ENCODE assay signal across 18 cellular contexts in the genomic region with DNA sequence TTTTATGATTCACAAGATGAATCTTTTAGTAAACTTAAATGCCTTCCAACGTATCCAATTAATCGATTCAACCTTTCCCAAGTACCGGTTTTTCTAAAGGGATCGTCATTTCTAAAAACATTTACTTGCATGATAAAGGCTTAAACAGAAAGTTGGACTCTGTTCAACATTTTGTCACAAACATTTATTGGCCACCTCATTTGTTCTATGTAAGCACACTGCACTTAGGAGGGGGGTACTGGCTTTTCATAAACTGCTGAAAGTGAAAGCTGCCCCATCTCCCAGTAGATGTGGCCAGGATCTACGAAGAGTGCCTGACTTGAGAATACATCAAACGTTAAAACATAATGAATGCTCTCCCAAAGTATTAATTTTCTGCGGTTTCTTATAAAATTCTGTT. TPM values are rescaled to one million over a fixed set of nuclear protein-coding genes. Genes with fewer than 3 reads are reported as not detected.
DNase-seq lines count a peak whose midpoint lies in the region; TF ChIP-seq lines count a peak whose summit lies in the region.
"Had no signal": no experiment of that assay in that cellular context is flagged by ENCODE, and none has a peak within 500 bp of the region (broad histone marks: within the 10 kb centered on the region; RNA-seq: fewer than 3 reads in every experiment).

No MANE protein-coding gene starts in this region.

- H3F3A ChIP-seq in GM23248 (ENCODE audit: insufficient read depth) = no peaks in the 10 kb centered on the region

- H3K36me3 Mint-ChIP-seq in chondrocyte (ENCODE audit: low read depth) = peaks cover 4% of the 10 kb centered on the region
- H3K36me3 Mint-ChIP-seq: activated naive CD4-positive, alpha-beta T cell treated with anti-CD3 and anti-CD28 coated beads, Interleukin-2, amount 50 U/mL, for 72 hours; natural killer cell treated with Interleukin-12 subunit alpha and Interleukin-12 subunit beta and Interleukin-15 and Interleukin-18, amount 100 ng/mL, for 72 hours had no signal

- H3K79me2 ChIP-seq in GM23248 (ENCODE audit: insufficient read depth) = no peaks in the 10 kb centered on the region

- H3K4me3 ChIP-seq in GM23248 (peak overlapping the region; percentile 20; the same call in 1 of the 2 replicates), skeletal muscle satellite cell (ENCODE audit: low read length) (no peak overlapping the region)
- H3K4me3 ChIP-seq: tibial artery had no signal

- H4K20me1 ChIP-seq in GM23248 (ENCODE audit: insufficient read depth) = no peaks in the 10 kb centered on the region

- no peak overlapping the region for H3K27ac ChIP-seq in GM23248
- H3K27ac ChIP-seq: tibial artery had no signal

- in situ Hi-C loops in GM23248 (cut with MboI) = no loop called here

- WGBS in GM23248 (ENCODE audit: low coverage in 1 of 2, low lambda C conversion rate in 2 of 2, missing lambda C conversion rate in 2 of 2), 2 experiments = 73 to 76% methylated on average over 7 of the region's 7 CpGs

- H3K9me3 ChIP-seq in GM23248 (ENCODE audit: low read depth) (no peaks in the 10 kb centered on the region), skeletal muscle satellite cell (replicated peaks; ENCODE audit: low read length) (no peaks in the 10 kb centered on the region)
- H3K9me3 ChIP-seq: tibial artery had no signal

- no peaks in the 10 kb centered on the region for H3K27me3 ChIP-seq in GM23248 (replicated peaks; ENCODE audit: insufficient read depth)
- no peaks in the 10 kb centered on the region for H3K27me3 ChIP-seq in skeletal muscle satellite cell (ENCODE audit: control insufficient read depth, insufficient read depth, low read length)
- H3K27me3 ChIP-seq: tibial artery had no signal

- H3K4me1 ChIP-seq in GM23248 (ENCODE audit: insufficient read depth) = no peaks in the 10 kb centered on the region
- H3K4me1 ChIP-seq in skeletal muscle satellite cell (ENCODE audit: control insufficient read depth, insufficient read depth, low read length) = no peaks in the 10 kb centered on the region
- H3K4me1 ChIP-seq: tibial artery had no signal

- H3K4me1 Mint-ChIP-seq in chondrocyte (ENCODE audit: low read depth) = peaks cover 6% of the 10 kb centered on the region
- H3K4me1 Mint-ChIP-seq: activated B cell treated with CpG ODN at 0.5 μM for 24 hours had no signal

- H2AFZ ChIP-seq in GM23248 = 0 out of 2 replicates have a peak overlapping the region, but pooled peaks have one; percentile 18

- TF ChIP-seq CTCF in chondrocyte (IDR thresholded peaks at IDR 0.05) = no peak

- DNase-seq in GM23248 (no peak), NCI-H2029 treated with DMSO at 0.1 percent for 48 hours (lab: John Stamatoyannopoulos, UW) (peak; percentile 55), fibroblast of gingiva (ENCODE audit: low read depth) (peak; percentile 56), NCI-H748 (lab: John Stamatoyannopoulos, UW; ENCODE audit: unreplicated experiment) (no peak), chondrocyte (ENCODE audit: low spot score) (no peak)
- no peak for DNase-seq in activated effector memory CD4-positive, alpha-beta T cell treated with anti-CD3 and anti-CD28 coated beads, Interleukin-2, amount 50 U/mL, for 16 hours
- DNase-seq: activated B cell treated with CpG ODN at 0.5 μM for 24 hours; cerebellar nuclear complex; COR-L47; NCI-H1092 treated with DMSO at 0.1 percent for 48 hours; NCI-H446 treated with DMSO at 0.1 percent for 48 hours; PC-3; stimulated activated CD4-positive, alpha-beta T cell treated with anti-CD3 and anti-CD28 coated beads, Interleukin-1b, Interleukin-23, amount 100 ng/mL, for 48 hours; tibial artery had no signal

- H3K4me2 ChIP-seq in GM23248 (ENCODE audit: unreplicated experiment) = no peak overlapping the region
- peak overlapping the region; percentile 44 for H3K4me2 ChIP-seq in skeletal muscle satellite cell (ENCODE audit: low read length)

- H3K9ac ChIP-seq in GM23248 (no peak overlapping the region), skeletal muscle satellite cell (ENCODE audit: low read depth, low read length) (no peak overlapping the region)

- H3K27me3 Mint-ChIP-seq in chondrocyte (ENCODE audit: low read depth) = no peaks in the 10 kb centered on the region

- H3K36me3 ChIP-seq in GM23248 (ENCODE audit: low read depth) (no peaks in the 10 kb centered on the region), skeletal muscle satellite cell (ENCODE audit: insufficient read depth, low read length) (no peaks in the 10 kb centered on the region)
- H3K36me3 ChIP-seq: tibial artery had no signal

- no peak overlapping the region for H3K27ac Mint-ChIP-seq in chondrocyte (ENCODE audit: unreplicated experiment)
- H3K27ac Mint-ChIP-seq: activated B cell treated with CpG ODN at 0.5 μM for 24 hours; activated naive CD4-positive, alpha-beta T cell treated with anti-CD3 and anti-CD28 coated beads, Interleukin-2, amount 50 U/mL, for 72 hours; natural killer cell treated with Interleukin-12 subunit alpha and Interleukin-12 subunit beta and Interleukin-15 and Interleukin-18, amount 100 ng/mL, for 72 hours had no signal

- H3K9me3 Mint-ChIP-seq in chondrocyte (ENCODE audit: low read depth) = no peaks in the 10 kb centered on the region
- H3K9me3 Mint-ChIP-seq: natural killer cell treated with Interleukin-12 subunit alpha and Interleukin-12 subunit beta and Interleukin-15 and Interleukin-18, amount 100 ng/mL, for 72 hours had no signal

- H3K9me2 ChIP-seq in GM23248 (ENCODE audit: insufficient read depth) = no peaks in the 10 kb centered on the region

- no peak overlapping the region for H3K4me3 Mint-ChIP-seq in chondrocyte (ENCODE audit: unreplicated experiment)
- H3K4me3 Mint-ChIP-seq: activated B cell treated with CpG ODN at 0.5 μM for 24 hours; natural killer cell treated with Interleukin-12 subunit alpha and Interleukin-12 subunit beta and Interleukin-15 and Interleukin-18, amount 100 ng/mL, for 72 hours had no signal

RNA-seq across cellular contexts. Expression of a gene that starts 37.3 kb away (rescaled TPM):
- not detected in 2 replicates for total RNA-seq in GM23248 (2014; rRNA removed; shearing (Covaris generic))
- 0.08 and 0.16 TPM in 2 replicates for polyA plus RNA-seq in GM23248 (2016; fragmentation: Nextera tagmentation; extraction: Ambion mirVana)
- total RNA-seq in skeletal muscle satellite cell (2012; rRNA removed) = 0.22 and 0.51 TPM in 2 replicates
- 0.15 TPM in 1 of 3 replicates, not detected in the others for total RNA-seq in chondrocyte
- total RNA-seq: activated B cell treated with CpG ODN at 0.5 μM for 24 hours; activated naive CD4-positive, alpha-beta T cell treated with anti-CD3 and anti-CD28 coated beads, Interleukin-2, amount 50 U/mL, for 72 hours; left lobe of liver; natural killer cell treated with Interleukin-12 subunit alpha and Interleukin-12 subunit beta and Interleukin-15 and Interleukin-18, amount 100 ng/mL, for 72 hours had no signal

Comparison
In these comparisons a context has a peak if more than half of its experiments do, and no peak if none do; other contexts are left out.
1. DNase-seq: peak in NCI-H2029 treated with DMSO at 0.1 percent for 48 hours (single experiment) and fibroblast of gingiva (single experiment); none in GM23248 (single experiment), NCI-H748 (single experiment), activated effector memory CD4-positive, alpha-beta T cell treated with anti-CD3 and anti-CD28 coated beads, Interleukin-2, amount 50 U/mL, for 16 hours (single experiment) and chondrocyte (single experiment).